Comparison of ENCODE assay signal across 8 cellular contexts in the genomic region with DNA sequence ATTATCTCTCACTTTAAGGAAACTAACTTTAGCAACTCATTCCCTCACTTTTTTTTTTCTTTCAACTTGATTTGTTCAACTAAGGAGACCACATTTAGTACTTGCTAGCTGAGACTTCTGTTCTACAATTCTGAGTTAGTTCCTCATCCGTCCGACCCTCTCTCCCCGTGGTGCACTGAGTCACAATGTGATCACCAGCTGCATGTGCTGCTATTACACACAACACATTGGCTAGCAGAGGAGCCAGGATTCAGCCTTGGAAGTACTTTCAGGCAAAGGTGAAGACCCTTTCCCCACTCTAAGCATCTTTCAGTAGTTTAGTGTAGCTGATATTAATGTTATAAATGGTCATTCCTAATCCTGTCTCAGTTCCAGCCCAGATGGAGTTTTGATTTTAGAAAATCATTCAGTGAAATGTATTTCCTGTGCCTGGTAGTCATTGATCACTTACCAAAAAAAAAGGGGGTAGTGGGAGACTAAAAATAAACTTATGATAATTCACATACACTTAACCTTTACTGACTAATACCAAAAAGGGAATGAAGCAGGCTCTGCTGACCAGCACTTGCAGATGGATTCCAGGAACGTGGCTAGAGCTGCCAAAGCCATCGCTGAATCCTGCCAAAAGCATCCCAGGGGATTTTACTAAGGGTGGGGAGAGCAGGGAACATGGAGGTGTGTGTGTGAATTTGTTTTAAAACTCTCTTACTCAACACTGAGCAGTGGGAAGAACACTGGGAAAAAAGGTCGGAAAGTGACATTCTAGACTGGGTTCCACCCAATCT.
DNase-seq lines count a peak whose midpoint lies in the region; FAIRE-seq and TF ChIP-seq lines count a peak whose summit lies in the region.

No MANE protein-coding gene starts in this region.

- peak; percentile 76 for DNase-seq in AG08395 (ENCODE audit: low spot score)
- DNase-seq in M059J (ENCODE audit: low read depth): peak; percentile 52
- peak; percentile 72 for DNase-seq in choroid plexus epithelial cell (ENCODE audit: low read depth)
- DNase-seq in myocyte (ENCODE audit: low read depth): peak; percentile 66
- DNase-seq in GDM1 (lab: John Stamatoyannopoulos, UW): no peak
- DNase-seq in NCI-H526 (lab: John Stamatoyannopoulos, UW): no peak
- DNase-seq in small intestine: no peak
- no peak for DNase-seq in middle frontal gyrus (ENCODE audit: extremely low spot score, low spot score)

- no peak for FAIRE-seq in small intestine (lab: Jason Lieb, UNC)

- no peaks in the 10 kb centered on the region for H3K9me3 ChIP-seq in small intestine (ENCODE audit: control insufficient read depth, low read depth)

- 63 to 88% (median 75%) methylated on average over 6 of the region's 6 CpGs for WGBS in small intestine, 3 donors

- peaks cover 2% of the 10 kb centered on the region in 2 donors for H3K4me1 ChIP-seq in small intestine (ENCODE audit: control insufficient read depth in 2 of 2, insufficient read depth in 1 of 2, low read depth in 1 of 2, low read length in 1 of 2)

- peak overlapping the region in 1 of 2 donors; percentile 55 for H3K27ac ChIP-seq in small intestine (ENCODE audit: low read depth in 1 of 2, low read length in 1 of 2)

- peaks cover 0 to 6% of the 10 kb centered on the region in 2 donors for H3K36me3 ChIP-seq in small intestine (ENCODE audit: control insufficient read depth in 2 of 2, insufficient read depth in 2 of 2, low read length in 2 of 2)

- H3K27me3 ChIP-seq in small intestine (ENCODE audit: control insufficient read depth in 2 of 2, insufficient read depth in 2 of 2, low read length in 2 of 2): no peaks in the 10 kb centered on the region

- no peak overlapping the region for H3K4me3 ChIP-seq in choroid plexus epithelial cell (ENCODE audit: low read depth, low read length)
- no peak overlapping the region for H3K4me3 ChIP-seq in small intestine (ENCODE audit: low read depth in 1 of 2, low read length in 2 of 2)

- TF ChIP-seq CTCF in choroid plexus epithelial cell (conservative IDR thresholded peaks at IDR 0.05; ENCODE audit: low read depth, low read length): no peak

Comparison
In these comparisons a context has a peak if more than half of its experiments do, and no peak if none do; other contexts are left out.
1. DNase-seq: peak in AG08395 (single experiment), M059J (single experiment), choroid plexus epithelial cell (single experiment) and myocyte (single experiment); none in GDM1 (single experiment), NCI-H526 (0 of 2), small intestine (single experiment) and middle frontal gyrus (single experiment).